Comparison of ENCODE assay signal across 12 cellular contexts in genomic region chrX:13001961-13002671, GRCh38. TPM values are rescaled to one million over a fixed set of nuclear protein-coding genes. Genes with fewer than 3 reads are reported as not detected.
DNase-seq lines count a peak whose midpoint lies in the region; ATAC-seq and TF ChIP-seq lines count a peak whose summit lies in the region.
"Had no signal": no experiment of that assay in that cellular context is flagged by ENCODE, and none has a peak within 500 bp of the region (broad histone marks: within the 10 kb centered on the region; RNA-seq: fewer than 3 reads in every experiment).

No MANE protein-coding gene starts in this region.

- H2BK120ac ChIP-seq in mesendoderm (ENCODE audit: low read depth, low read length) = no peak overlapping the region

- H2BK15ac ChIP-seq in mesendoderm (replicated peaks; ENCODE audit: low read depth) = no peak overlapping the region

- intact Hi-C loops in A673 (cut with micrococcal nuclease; ENCODE audit: unreplicated experiment) = no loop called here

- CTCF ChIA-PET in A673 (lab: Charles Lee) = no interaction called here

- H3K4me2 ChIP-seq in mesendoderm (ENCODE audit: low read length) = no peak overlapping the region

- no peak overlapping the region for H3K4ac ChIP-seq in mesendoderm (ENCODE audit: low read depth, low read length)

- H3K4me3 ChIP-seq in A673 (ENCODE audit: low read depth, low read length, poor library complexity, severe bottlenecking) (no peak overlapping the region), GM12865 (ENCODE audit: low read depth, low read length) (peak overlapping the region; percentile 24; the same call in 1 of the 2 replicates), mesendoderm (ENCODE audit: low read length) (no peak overlapping the region)
- H3K4me3 ChIP-seq in effector memory CD4-positive, alpha-beta T cell (ENCODE audit: insufficient read depth, low read depth, low read length, poor library complexity, severe bottlenecking) = no peak overlapping the region
- H3K4me3 ChIP-seq: heart right ventricle, upper lobe of left lung had no signal

- H2BK5ac ChIP-seq in mesendoderm (ENCODE audit: low read length) = no peak overlapping the region

- H3K9ac ChIP-seq in mesendoderm (ENCODE audit: low read length) = no peak overlapping the region

- no peaks in the 10 kb centered on the region for H3K9me3 ChIP-seq in A673 (ENCODE audit: low read depth, low read length, poor library complexity, severe bottlenecking)
- H3K9me3 ChIP-seq in effector memory CD4-positive, alpha-beta T cell (ENCODE audit: control insufficient read depth, low read length) = no peaks in the 10 kb centered on the region
- H3K9me3 ChIP-seq: heart right ventricle, upper lobe of left lung had no signal

- POLR2A ChIA-PET in A673 (lab: Charles Lee; ENCODE audit: low non-redundant PET) = no interaction called here

- 100% methylated on average over 2 of the region's 4 CpGs for WGBS in mesendoderm (ENCODE audit: extremely low coverage, insufficient coverage, low lambda C conversion rate)

- peaks cover 17% of the 10 kb centered on the region for H3K4me1 ChIP-seq in A673 (ENCODE audit: insufficient read depth, low read length, poor library complexity, severe bottlenecking)
- H3K4me1 ChIP-seq in effector memory CD4-positive, alpha-beta T cell (ENCODE audit: control insufficient read depth, insufficient read depth, low read length, poor library complexity, severe bottlenecking) = peaks cover 50% of the 10 kb centered on the region
- H3K4me1 ChIP-seq in mesendoderm (ENCODE audit: control insufficient read depth, low read depth, low read length) = no peaks in the 10 kb centered on the region

- no TSS peak for BruUV-seq in A673 (replicated peaks; lab: Mats Ljungman, UMichigan)

- no peak overlapping the region for H2AK5ac ChIP-seq in mesendoderm (ENCODE audit: low read length)

- H3K27me3 ChIP-seq in A673 (replicated peaks; ENCODE audit: insufficient read depth, low read depth, low read length, poor library complexity) = peaks cover 12% of the 10 kb centered on the region
- no peaks in the 10 kb centered on the region for H3K27me3 ChIP-seq in effector memory CD4-positive, alpha-beta T cell (replicated peaks; ENCODE audit: control insufficient read depth, insufficient read depth, low read length, poor library complexity, severe bottlenecking)
- H3K27me3 ChIP-seq in mesendoderm (ENCODE audit: insufficient read depth, low read length, poor library complexity) = no peaks in the 10 kb centered on the region
- H3K27me3 ChIP-seq: upper lobe of left lung had no signal

- TF ChIP-seq CTCF in A673 (conservative IDR thresholded peaks at IDR 0.05; ENCODE audit: low read depth, low read length) = no peak
- TF ChIP-seq CTCF in GM12865 (IDR thresholded peaks at IDR 0.05; ENCODE audit: insufficient read depth, low read depth, low read length, missing control alignments) = no peak

- ATAC-seq in SK-N-SH treated with all-trans-retinoic acid at 6 μM for 48 hours = 0 out of 3 replicates have a peak, but pooled peaks have one; percentile 22
- ATAC-seq: heart right ventricle had no signal

- H4K8ac ChIP-seq in mesendoderm (ENCODE audit: low read depth, low read length) = no peak overlapping the region

- H3K36me3 ChIP-seq in A673 (ENCODE audit: insufficient read depth, low read length, poor library complexity, severe bottlenecking) (no peaks in the 10 kb centered on the region), mesendoderm (ENCODE audit: control insufficient read depth, insufficient read depth, low read length) (no peaks in the 10 kb centered on the region)
- H3K36me3 ChIP-seq in effector memory CD4-positive, alpha-beta T cell (ENCODE audit: control insufficient read depth, insufficient read depth, low read length) = no peaks in the 10 kb centered on the region
- H3K36me3 ChIP-seq: heart right ventricle, upper lobe of left lung had no signal

- no peak overlapping the region for H4K5ac ChIP-seq in mesendoderm (ENCODE audit: low read length)

- no peak overlapping the region for H3K23ac ChIP-seq in mesendoderm (ENCODE audit: low read length)

- H3K27ac ChIP-seq in A673 (ENCODE audit: low read depth, low read length, poor library complexity, severe bottlenecking) (no peak overlapping the region), mesendoderm (ENCODE audit: low read depth, low read length) (no peak overlapping the region)
- peak overlapping the region; percentile 70 for H3K27ac ChIP-seq in effector memory CD4-positive, alpha-beta T cell (ENCODE audit: insufficient read depth, low read length, poor library complexity, severe bottlenecking)

- H3K56ac ChIP-seq in mesendoderm (ENCODE audit: low read length) = no peak overlapping the region

- DNase-seq in A673 (ENCODE audit: low spot score) = peak; percentile 11
- no peak for DNase-seq in GM12865 (ENCODE audit: low read depth)
- no peak for DNase-seq in effector memory CD4-positive, alpha-beta T cell
- no peak for DNase-seq in kidney glomerular epithelial cell (lab: John Stamatoyannopoulos, UW)
- DNase-seq in NCI-H2029 treated with DMSO at 0.1 percent for 48 hours (lab: John Stamatoyannopoulos, UW) = no peak
- DNase-seq in mesendoderm = no peak
- no peak for DNase-seq in globus pallidus (ENCODE audit: low spot score)
- DNase-seq: heart right ventricle, NCI-H774, upper lobe of left lung had no signal

- H3K79me1 ChIP-seq in mesendoderm (ENCODE audit: low read length) = no peaks in the 10 kb centered on the region

- no peaks in the 10 kb centered on the region for H3K79me2 ChIP-seq in mesendoderm (ENCODE audit: control insufficient read depth, insufficient read depth, low read length)

- no peak overlapping the region for H3K18ac ChIP-seq in mesendoderm (ENCODE audit: low read length)

TF ChIP-seq in SK-N-SH treated with all-trans-retinoic acid at 6 μM for 48 hours, 23 proteins besides CTCF, POLR2A, EP300 and RAD21 (continues in another document):
- TF ChIP-seq CSDC2 (CRISPR knock-in tag; IDR thresholded peaks at IDR 0.05) (no peak), SNAI2 (CRISPR knock-in tag; IDR thresholded peaks at IDR 0.05) (no peak), ZNF565 (CRISPR knock-in tag; conservative IDR thresholded peaks at IDR 0.05; ENCODE audit: low read depth) (no peak), CREB5 (CRISPR knock-in tag; IDR thresholded peaks at IDR 0.05; ENCODE audit: low read depth) (no peak), OSR1 (CRISPR knock-in tag; IDR thresholded peaks at IDR 0.05) (no peak), TSHZ2 (CRISPR knock-in tag; IDR thresholded peaks at IDR 0.05) (no peak), ZFP30 (CRISPR knock-in tag; IDR thresholded peaks at IDR 0.05) (no peak), RARB (CRISPR knock-in tag; IDR thresholded peaks at IDR 0.05) (no peak), ZFP3 (CRISPR knock-in tag; IDR thresholded peaks at IDR 0.05) (no peak), ZC3H10 (CRISPR knock-in tag; IDR thresholded peaks at IDR 0.05) (no peak), PATZ1 (CRISPR knock-in tag; IDR thresholded peaks at IDR 0.05; ENCODE audit: borderline replicate concordance) (no peak)

RNA-seq across cellular contexts. Expression of gene TMSB4X, which starts 27.2 kb away (rescaled TPM):
- 975 and 1,093 TPM in 2 replicates for total RNA-seq in A673 (2021)
- 3,955 TPM for polyA plus RNA-seq in mesendoderm (2013, experiment 1 of 2)
- polyA plus RNA-seq in mesendoderm (2013, experiment 2 of 2) = 4,083 TPM

RNA-seq across cellular contexts. Expression of gene FAM9C, which starts 42.3 kb away (rescaled TPM):
- not detected in 2 replicates for total RNA-seq in A673 (2021)
- 0.21 TPM for polyA plus RNA-seq in mesendoderm (2013, experiment 1 of 2)
- 0.20 TPM for polyA plus RNA-seq in mesendoderm (2013, experiment 2 of 2)
- polyA plus RNA-seq: heart right ventricle, IgD-negative memory B cell had no signal
